Comparison of ENCODE assay signal across 27 cellular contexts in genomic region chr16:2239231-2239675, GRCh38. TPM values are rescaled to one million over a fixed set of nuclear protein-coding genes. Genes with fewer than 3 reads are reported as not detected.
DNase-seq lines count a peak whose midpoint lies in the region; ATAC-seq, FAIRE-seq and TF ChIP-seq lines count a peak whose summit lies in the region.
"Had no signal": no experiment of that assay in that cellular context is flagged by ENCODE, and none has a peak within 500 bp of the region (broad histone marks: within the 10 kb centered on the region; RNA-seq: fewer than 3 reads in every experiment).

No MANE protein-coding gene starts in this region.

- dilution Hi-C loops in endothelial cell of umbilical vein (cut with MboI; ENCODE audit: extremely low pct_ligation_motif_present, low sequenced_read_pairs), result no loop called here

- no peak for ATAC-seq in left lung
- ATAC-seq: activated T-helper 17 cell treated with anti-CD3 and anti-CD28 coated beads, Interleukin-2, amount 50 U/mL, for 72 hours; body of pancreas; naive thymus-derived CD4-positive, alpha-beta T cell; T-helper 17 cell had no signal

- H4K20me1 ChIP-seq in endothelial cell of umbilical vein (replicated peaks; ENCODE audit: control insufficient read depth, extremely low read depth, insufficient read depth, low read length), result no peaks in the 10 kb centered on the region
- H4K20me1 ChIP-seq in osteoblast (ENCODE audit: insufficient read depth, low read length), result peaks cover 19% of the 10 kb centered on the region

- no TSS peak for BruUV-seq in endothelial cell of umbilical vein (replicated peaks; lab: Mats Ljungman, UMichigan)

- H3K9ac ChIP-seq in endothelial cell of umbilical vein (replicated peaks; ENCODE audit: extremely low read depth, insufficient read depth, low read length), result no peak overlapping the region
- H3K9ac ChIP-seq: BLaER1 had no signal

- POLR2A ChIA-PET in HEK293 (lab: Yijun Ruan, JAX), result interaction anchor here (0.8 to 5.3 kb wide), 7 partner anchors 8 to 84 kb away, joined by 3 to 48 read pairs (median 7); partner anchors contain the start of genes ECI1, MLST8 and TRAF7
- POLR2A ChIA-PET in endothelial cell of umbilical vein (lab: Charles Lee), result no interaction called here

- intact Hi-C loops in endothelial cell of umbilical vein (cut with micrococcal nuclease) (no loop called here), left lung (cut with DNase I) (no loop called here)

- 0 out of 2 replicates have a peak overlapping the region, but pooled peaks have one; percentile 16 for H3K27ac ChIP-seq in HEK293 (ENCODE audit: extremely low read depth, low read depth, low read length)
- H3K27ac ChIP-seq in endothelial cell of umbilical vein (ENCODE audit: insufficient read depth, low read depth, low read length), result no peak overlapping the region
- no peak overlapping the region for H3K27ac ChIP-seq in osteoblast (ENCODE audit: low read depth, low read length)
- no peak overlapping the region for H3K27ac ChIP-seq in left lung
- H3K27ac ChIP-seq: BLaER1, body of pancreas, esophagus squamous epithelium had no signal

- no peaks in the 10 kb centered on the region for H3K79me2 ChIP-seq in endothelial cell of umbilical vein (ENCODE audit: control insufficient read depth, insufficient read depth, low read length)
- H3K79me2 ChIP-seq in osteoblast (ENCODE audit: insufficient read depth, low read length), result no peaks in the 10 kb centered on the region

- no peak overlapping the region for H3K4me3 ChIP-seq in HEK293 (ENCODE audit: low read depth, low read length)
- H3K4me3 ChIP-seq in endothelial cell of umbilical vein (replicated peaks in 1 of 3; ENCODE audit: insufficient read depth in 1 of 3, low read depth in 1 of 3, low read length in 3 of 3), result no peak overlapping the region
- no peak overlapping the region for H3K4me3 ChIP-seq in osteoblast (ENCODE audit: insufficient read depth, low read length)
- no peak overlapping the region for H3K4me3 ChIP-seq in left lung
- H3K4me3 ChIP-seq: BLaER1, body of pancreas, esophagus squamous epithelium, GM12878, lung had no signal

- peaks cover 3 to 50% of the 10 kb centered on the region in 2 experiments; a peak in 2 of 3 replicates for H3K36me3 ChIP-seq in HEK293 (ENCODE audit: control insufficient read depth in 2 of 2, insufficient read depth in 1 of 2, low read length in 2 of 2)
- peaks cover 8 to 24% of the 10 kb centered on the region in 2 experiments for H3K36me3 ChIP-seq in endothelial cell of umbilical vein (ENCODE audit: control insufficient read depth in 2 of 2, extremely low read depth in 1 of 2, insufficient read depth in 2 of 2, low read length in 2 of 2)
- H3K36me3 ChIP-seq in osteoblast (ENCODE audit: insufficient read depth, low read length), result peaks cover 28% of the 10 kb centered on the region
- H3K36me3 ChIP-seq in left lung, result peaks cover 0 to 82% of the 10 kb centered on the region in 2 donors

- no peak for FAIRE-seq in endothelial cell of umbilical vein (lab: Jason Lieb, UNC)
- FAIRE-seq: GM12878, GM19239, TTC549 had no signal

- H2AFZ ChIP-seq in endothelial cell of umbilical vein (ENCODE audit: low read depth, low read length) (no peak overlapping the region), osteoblast (ENCODE audit: low read length) (no peak overlapping the region)

- no peak for DNase-seq in endothelial cell of umbilical vein (ENCODE audit: low read depth, low spot score)
- peak; percentile 95 for DNase-seq in osteoblast (ENCODE audit: insufficient read length, low spot score, missing footprints)
- no peak for DNase-seq in left lung
- DNase-seq in NCI-H1417 (lab: John Stamatoyannopoulos, UW), result no peak
- DNase-seq: activated CD4-positive, alpha-beta T cell treated with anti-CD3 and anti-CD28 coated beads, Interleukin-2, amount 50 U/mL, for 48 hours; activated CD4-positive, CD25-positive, alpha-beta regulatory T cell treated with anti-CD3 and anti-CD28 coated beads, Interleukin-2, amount 50 U/mL, for 72 hours; activated CD8-positive, alpha-beta memory T cell treated with anti-CD3 and anti-CD28 coated beads, Interleukin-2, amount 50 U/mL, for 4 hours; activated naive CD4-positive, alpha-beta T cell treated with anti-CD3 and anti-CD28 coated beads, Interleukin-2, amount 10 ng/mL, durations not matched to agents 7 days and 5 days; body of pancreas; dermis blood vessel endothelial cell; DMS153; esophagus squamous epithelium; hypothalamus; Karpas-422; naive thymus-derived CD4-positive, alpha-beta T cell; NCI-H1417 treated with DMSO at 0.1 percent for 48 hours; NCI-H2081; NCI-H526 treated with DMSO at 0.1 percent for 48 hours; NK-92 treated with Interleukin-12 subunit alpha and Interleukin-12 subunit beta, amount 100 ng/mL, for 24 hours; T-helper 17 cell had no signal

- CTCF ChIA-PET in HEK293 (lab: Yijun Ruan, JAX), result no interaction called here
- CTCF ChIA-PET in endothelial cell of umbilical vein (lab: Charles Lee), result interaction anchor here (1.2 kb wide), 2 partner anchors 13 to 262 kb away, joined by 6 read pairs; partner anchors contain the start of gene ECI1

- TF ChIP-seq CTCF in HEK293 (tag by site-specific recombination; IDR thresholded peaks at IDR 0.05), result no peak
- TF ChIP-seq CTCF in endothelial cell of umbilical vein (IDR thresholded peaks at IDR 0.05; ENCODE audit: extremely low read depth in 1 of 2, insufficient read depth in 1 of 2, low read depth in 1 of 2, low read length in 2 of 2), result no peak
- no peak for TF ChIP-seq CTCF in osteoblast (IDR thresholded peaks at IDR 0.05; ENCODE audit: extremely low read depth, low read depth, low read length)
- no peak for TF ChIP-seq CTCF in left lung (IDR thresholded peaks at IDR 0.05)

- H3K4me2 ChIP-seq in endothelial cell of umbilical vein (ENCODE audit: insufficient read depth, low read length) (no peak overlapping the region), osteoblast (ENCODE audit: insufficient read depth, low read length) (no peak overlapping the region)
- H3K4me2 ChIP-seq: BLaER1 had no signal

- H3K9me3 ChIP-seq in HEK293 (ENCODE audit: control insufficient read depth, insufficient read depth, low read depth, low read length) (no peaks in the 10 kb centered on the region), endothelial cell of umbilical vein (replicated peaks; ENCODE audit: control insufficient read depth, insufficient read depth, low read length) (no peaks in the 10 kb centered on the region), osteoblast (ENCODE audit: low read depth, low read length) (no peaks in the 10 kb centered on the region), left lung (no peaks in the 10 kb centered on the region)
- H3K9me3 ChIP-seq: BLaER1, body of pancreas, esophagus squamous epithelium had no signal

- TF ChIP-seq POLR2A in endothelial cell of umbilical vein (IDR thresholded peaks at IDR 0.05; ENCODE audit: low read depth, low read length), result no peak

- no peaks in the 10 kb centered on the region for H3K9me1 ChIP-seq in endothelial cell of umbilical vein (replicated peaks; ENCODE audit: control insufficient read depth, extremely low read depth, insufficient read depth, low read length)

- H3K4me1 ChIP-seq in HEK293 (ENCODE audit: control insufficient read depth, insufficient read depth, low read length), result peaks cover 4% of the 10 kb centered on the region; the same call in 1 of the 2 replicates
- H3K4me1 ChIP-seq in endothelial cell of umbilical vein (ENCODE audit: control insufficient read depth, extremely low read depth, insufficient read depth, low read length), result peaks cover 10% of the 10 kb centered on the region
- peaks cover 6% of the 10 kb centered on the region for H3K4me1 ChIP-seq in osteoblast (ENCODE audit: insufficient read depth, low read length)
- H3K4me1 ChIP-seq in left lung, result peaks cover 15 to 32% of the 10 kb centered on the region in 2 donors

- H3K27me3 ChIP-seq in endothelial cell of umbilical vein (ENCODE audit: control insufficient read depth in 2 of 2, insufficient read depth in 2 of 2, low read length in 2 of 2) (peaks cover 5 to 18% of the 10 kb centered on the region in 2 experiments), osteoblast (ENCODE audit: insufficient read depth, low read length) (peaks cover 13% of the 10 kb centered on the region), left lung (peaks cover 16 to 36% of the 10 kb centered on the region in 2 donors)

RNA-seq across cellular contexts. Expression of gene DNASE1L2, which starts 3.0 kb away (rescaled TPM):
- 1.0 and 1.2 TPM in 2 replicates for total RNA-seq in endothelial cell of umbilical vein
- polyA plus RNA-seq in endothelial cell of umbilical vein, result 0.57 and 1.3 TPM in 2 replicates
- 0.17 and 0.34 TPM in 2 replicates for polyA plus RNA-seq in endothelial cell of umbilical vein (2011; cell fraction: cytosol; rRNA removed)
- polyA plus RNA-seq in endothelial cell of umbilical vein (2011; cell fraction: nucleus; rRNA removed), result 1.9 and 2.3 TPM in 2 replicates
- polyA plus RNA-seq in endothelial cell of umbilical vein (2012), result 0.13 and 0.37 TPM in 2 replicates
- 0.34 and 1.1 TPM in 2 replicates for polyA minus RNA-seq in endothelial cell of umbilical vein
- polyA minus RNA-seq in endothelial cell of umbilical vein (2011; cell fraction: cytosol; rRNA and poly(A)+ RNA removed), result not detected
- 0.43 and 0.82 TPM in 2 replicates for polyA minus RNA-seq in endothelial cell of umbilical vein (2011; cell fraction: nucleus; rRNA and poly(A)+ RNA removed)
- 0.72 and 0.88 TPM in 2 replicates for total RNA-seq in osteoblast
- total RNA-seq in left lung, result 1 to 10 TPM; 1.3 to 1.5 TPM
- polyA plus RNA-seq: naive thymus-derived CD4-positive, alpha-beta T cell had no signal

RNA-seq across cellular contexts. Expression of gene ECI1, which starts 12.1 kb away (rescaled TPM):
- 43.6 and 45.8 TPM in 2 replicates for total RNA-seq in endothelial cell of umbilical vein
- 48.3 and 57.3 TPM in 2 replicates for polyA plus RNA-seq in endothelial cell of umbilical vein
- 30.6 and 39.4 TPM in 2 replicates for polyA plus RNA-seq in endothelial cell of umbilical vein (2011; cell fraction: cytosol; rRNA removed)
- polyA plus RNA-seq in endothelial cell of umbilical vein (2011; cell fraction: nucleus; rRNA removed), result 27.5 and 27.6 TPM in 2 replicates
- 24.3 and 34.1 TPM in 2 replicates for polyA plus RNA-seq in endothelial cell of umbilical vein (2012)
- polyA minus RNA-seq in endothelial cell of umbilical vein, result 13.3 and 14.0 TPM in 2 replicates
- polyA minus RNA-seq in endothelial cell of umbilical vein (2011; cell fraction: cytosol; rRNA and poly(A)+ RNA removed), result 62.2 TPM
- polyA minus RNA-seq in endothelial cell of umbilical vein (2011; cell fraction: nucleus; rRNA and poly(A)+ RNA removed), result 11.8 TPM in 2 replicates
- 42.3 and 44.5 TPM in 2 replicates for total RNA-seq in osteoblast
- total RNA-seq in left lung, result 10 to 100 TPM; 47.3 to 51.7 TPM

RNA-seq across cellular contexts. Expression of gene E4F1, which starts 15.9 kb away (rescaled TPM):
- total RNA-seq in endothelial cell of umbilical vein (31.9 and 32.7 TPM in 2 replicates), osteoblast (30.9 and 31.5 TPM in 2 replicates), left lung (10 to 100 TPM; 16.4 to 22.6 TPM)
- 28.6 and 40.8 TPM in 2 replicates for polyA plus RNA-seq in endothelial cell of umbilical vein
- 15.3 and 21.3 TPM in 2 replicates for polyA plus RNA-seq in endothelial cell of umbilical vein (2011; cell fraction: cytosol; rRNA removed)
- 113 and 122 TPM in 2 replicates for polyA plus RNA-seq in endothelial cell of umbilical vein (2011; cell fraction: nucleus; rRNA removed)
- 13.4 and 18.2 TPM in 2 replicates for polyA plus RNA-seq in endothelial cell of umbilical vein (2012)
- 13.7 and 16.1 TPM in 2 replicates for polyA minus RNA-seq in endothelial cell of umbilical vein
- polyA minus RNA-seq in endothelial cell of umbilical vein (2011; cell fraction: cytosol; rRNA and poly(A)+ RNA removed), result 15.4 TPM
- polyA minus RNA-seq in endothelial cell of umbilical vein (2011; cell fraction: nucleus; rRNA and poly(A)+ RNA removed), result 17.1 and 38.4 TPM in 2 replicates

RNA-seq across cellular contexts. Expression of gene PGP, which starts 24.6 kb away (rescaled TPM):
- total RNA-seq in endothelial cell of umbilical vein (29.6 and 32.0 TPM in 2 replicates), osteoblast (14.1 and 14.4 TPM in 2 replicates), left lung (10 to 100 TPM; 14.4 to 24.4 TPM)
- polyA plus RNA-seq in endothelial cell of umbilical vein, result 28.5 and 40.0 TPM in 2 replicates
- polyA plus RNA-seq in endothelial cell of umbilical vein (2011; cell fraction: cytosol; rRNA removed), result 14.1 and 17.3 TPM in 2 replicates
- polyA plus RNA-seq in endothelial cell of umbilical vein (2011; cell fraction: nucleus; rRNA removed), result 32.2 and 39.9 TPM in 2 replicates
- polyA plus RNA-seq in endothelial cell of umbilical vein (2012), result 18.9 and 19.2 TPM in 2 replicates
- 7.7 and 8.7 TPM in 2 replicates for polyA minus RNA-seq in endothelial cell of umbilical vein
- 25.3 TPM for polyA minus RNA-seq in endothelial cell of umbilical vein (2011; cell fraction: cytosol; rRNA and poly(A)+ RNA removed)
- polyA minus RNA-seq in endothelial cell of umbilical vein (2011; cell fraction: nucleus; rRNA and poly(A)+ RNA removed), result 8.5 and 13.8 TPM in 2 replicates

RNA-seq across cellular contexts. Expression of gene BRICD5, which starts 28.6 kb away (rescaled TPM):
- total RNA-seq in endothelial cell of umbilical vein (8.4 and 10.2 TPM in 2 replicates), osteoblast (1.5 and 2.5 TPM in 2 replicates), left lung (10 to 100 TPM in 1 of 2 donors, 1 to 10 TPM in 1; 6.7 to 15.3 TPM)
- polyA plus RNA-seq in endothelial cell of umbilical vein, result 5.6 and 9.3 TPM in 2 replicates
- polyA plus RNA-seq in endothelial cell of umbilical vein (2011; cell fraction: cytosol; rRNA removed), result 0.74 and 1.7 TPM in 2 replicates
- 36.8 and 41.2 TPM in 2 replicates for polyA plus RNA-seq in endothelial cell of umbilical vein (2011; cell fraction: nucleus; rRNA removed)
- 3.4 and 7.5 TPM in 2 replicates for polyA plus RNA-seq in endothelial cell of umbilical vein (2012)
- 1.2 and 1.4 TPM in 2 replicates for polyA minus RNA-seq in endothelial cell of umbilical vein
- polyA minus RNA-seq in endothelial cell of umbilical vein (2011; cell fraction: cytosol; rRNA and poly(A)+ RNA removed), result 2.0 TPM
- 3.2 and 5.7 TPM in 2 replicates for polyA minus RNA-seq in endothelial cell of umbilical vein (2011; cell fraction: nucleus; rRNA and poly(A)+ RNA removed)
